ENCODE assay signal across 10 cellular contexts in the genomic region with DNA sequence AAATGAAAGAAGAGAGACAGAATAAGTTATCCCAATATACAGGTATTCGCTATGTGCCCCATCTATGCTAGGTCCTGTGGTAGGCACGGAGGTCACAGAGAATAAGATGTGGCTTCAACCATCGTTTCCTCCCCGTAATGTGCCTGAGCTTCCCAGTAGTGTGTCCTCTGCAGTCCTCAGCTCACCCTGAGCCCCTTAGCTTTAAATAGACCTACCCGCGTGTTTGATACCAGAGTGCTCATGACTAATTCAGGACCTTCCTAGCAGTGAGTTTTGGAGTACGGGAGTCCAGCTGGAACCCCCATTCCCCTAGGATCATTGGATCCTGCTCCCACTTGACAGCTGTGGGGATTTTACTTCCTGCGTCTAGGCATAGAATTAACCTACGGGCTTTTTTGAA. TPM values are rescaled to one million over a fixed set of nuclear protein-coding genes. Genes with fewer than 3 reads are reported as not detected.
"Had no signal": no experiment of that assay in that cellular context is flagged by ENCODE, and none has a peak within 500 bp of the region (broad histone marks: within the 10 kb centered on the region; RNA-seq: fewer than 3 reads in every experiment).

No MANE protein-coding gene starts in this region.

- H3K4me3 Mint-ChIP-seq: GM23338, HFFc6 had no signal

- DNase-seq: H7, HFFc6, IMR-90, KG1 had no signal

- FAIRE-seq: HTR-8/SVneo, K562 had no signal

- H3K9me3 ChIP-seq: HAP-1 had no signal

- H3K27ac Mint-ChIP-seq: GM23338, HFFc6 had no signal

- H3K4me2 ChIP-seq: GM23338 had no signal

- H3K4me1 ChIP-seq: HAP-1 had no signal

- H3K36me3 ChIP-seq: HAP-1 had no signal

- H2AFZ ChIP-seq: GM23338 had no signal

- H3K9me3 Mint-ChIP-seq: GM23338 had no signal

- ATAC-seq: GM23338, HCT116, K562 had no signal

- H3K4me3 ChIP-seq: GM23338, HAP-1, K562 had no signal

RNA-seq across cellular contexts. Expression of gene SYN3, which starts 37.5 kb away (rescaled TPM):
- total RNA-seq: HT-29, IMR-90 had no signal
- polyA plus RNA-seq: IMR-90 had no signal
